In genomic region chr21:14251336-14251735, GRCh38 we compare ENCODE assay signal across 15 cellular contexts. TPM values are rescaled to one million over a fixed set of nuclear protein-coding genes. Genes with fewer than 3 reads are reported as not detected.
DNase-seq lines count a peak whose midpoint lies in the region; ATAC-seq and TF ChIP-seq lines count a peak whose summit lies in the region.
"Had no signal": no experiment of that assay in that cellular context is flagged by ENCODE, and none has a peak within 500 bp of the region (broad histone marks: within the 10 kb centered on the region; RNA-seq: fewer than 3 reads in every experiment).

No MANE protein-coding gene starts in this region.

- H3K27ac ChIP-seq in upper lobe of left lung, result no peak overlapping the region
- H3K27ac ChIP-seq: C4-2B, GM23248 had no signal

- H3K27me3 ChIP-seq in upper lobe of left lung, result no peaks in the 10 kb centered on the region

- ATAC-seq in HG02885 (IDR thresholded peaks at IDR 0.05; ENCODE audit: poor library complexity, unreplicated experiment) (no peak), upper lobe of left lung (ENCODE audit: low FRiP score in 2 of 2) (no peak)

- DNase-seq in Ammon's horn (ENCODE audit: low spot score) (peak; percentile 57), NCI-H1105 treated with DMSO at 0.1 percent for 48 hours (lab: John Stamatoyannopoulos, UW) (peak; percentile 61), globus pallidus (ENCODE audit: low spot score) (peak; percentile 30), superior temporal gyrus (ENCODE audit: extremely low spot score) (peak; percentile 64), upper lobe of left lung (no peak)
- DNase-seq: Caco-2; CD4-positive, alpha-beta T cell; GM23248; IMR-90 had no signal

- TF ChIP-seq CTCF in upper lobe of left lung (IDR thresholded peaks at IDR 0.05), result no peak

- H3K9me3 ChIP-seq in upper lobe of left lung, result no peaks in the 10 kb centered on the region
- H3K9me3 ChIP-seq: Caco-2, HAP-1 had no signal

- WGBS in upper lobe of left lung, 2 donors, result 36 to 46% methylated on average over 1 of the region's 1 CpG

- H3K4me1 ChIP-seq in upper lobe of left lung, result peaks cover 0 to 5% (median 0%) of the 10 kb centered on the region in 4 donors
- H3K4me1 ChIP-seq: Caco-2, HAP-1 had no signal

- no peak for TF ChIP-seq EP300 in upper lobe of left lung (IDR thresholded peaks at IDR 0.05)

- no peaks in the 10 kb centered on the region for H3K36me3 ChIP-seq in upper lobe of left lung
- H3K36me3 ChIP-seq: HAP-1 had no signal

- H3K4me3 ChIP-seq in upper lobe of left lung, result no peak overlapping the region
- H3K4me3 ChIP-seq: GM23248, HAP-1 had no signal

- no peak for TF ChIP-seq POLR2A in upper lobe of left lung (IDR thresholded peaks at IDR 0.05)

RNA-seq across cellular contexts. Expression of gene RBM11, which starts 35.4 kb away (rescaled TPM):
- 1 to 10 TPM; 1.2 to 5.4 (median 1.7) TPM for total RNA-seq in upper lobe of left lung
- total RNA-seq: A172, GM23248 had no signal

RNA-seq across cellular contexts. Expression of gene LIPI, which starts 40.6 kb away (rescaled TPM):
- not detected for total RNA-seq in upper lobe of left lung
- total RNA-seq: A172; Caco-2; CD4-positive, alpha-beta T cell; GM23248; H4; HT1080; IMR-90 had no signal

Comparison
In these comparisons a context has a peak if more than half of its experiments do, and no peak if none do; other contexts are left out.
1. DNase-seq: peak in Ammon's horn (single experiment), NCI-H1105 treated with DMSO at 0.1 percent for 48 hours (single experiment), globus pallidus (single experiment) and superior temporal gyrus (single experiment); none in upper lobe of left lung (0 of 2).